Comparison of ENCODE assay signal across 1 cellular context in the genomic region with DNA sequence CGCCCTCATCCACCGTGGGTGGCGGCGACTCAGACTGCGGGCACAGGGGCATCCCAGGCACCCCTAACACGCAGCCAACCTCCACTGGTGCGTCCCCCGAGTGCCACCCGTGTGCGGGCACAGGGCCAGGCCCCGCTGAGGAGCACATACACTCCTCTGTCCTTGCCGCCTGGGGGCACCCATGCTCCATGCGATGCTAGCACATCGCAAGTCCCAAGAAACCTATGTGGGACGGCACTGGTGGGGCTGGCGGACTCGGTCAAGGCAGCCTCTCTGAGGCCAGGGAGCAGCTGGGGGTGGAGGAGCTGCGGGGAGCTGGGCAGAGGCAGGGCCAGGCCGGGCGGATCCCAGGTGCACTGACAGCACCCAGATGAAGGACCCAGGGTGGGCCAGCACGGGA.
TF ChIP-seq lines count a peak whose summit lies in the region.

No MANE protein-coding gene starts in this region.

TF ChIP-seq in GM12878, 131 proteins besides CTCF, POLR2A, EP300 and RAD21:
- TF ChIP-seq SUZ12 (IDR thresholded peaks at IDR 0.05; ENCODE audit: unreplicated experiment) = no peak
- TF ChIP-seq USF2 (IDR thresholded peaks at IDR 0.05; ENCODE audit: borderline replicate concordance, low read depth, low read length) = no peak
- no peak for TF ChIP-seq IKZF1 (conservative IDR thresholded peaks at IDR 0.05)
- no peak for TF ChIP-seq RBBP5 (conservative IDR thresholded peaks at IDR 0.05)
- no peak for TF ChIP-seq CHD2 (IDR thresholded peaks at IDR 0.05; ENCODE audit: borderline replicate concordance, low read depth, low read length)
- TF ChIP-seq SRF (IDR thresholded peaks at IDR 0.05; ENCODE audit: low read depth in 2 of 2, low read length in 2 of 2) = no peak
- no peak for TF ChIP-seq BMI1 (IDR thresholded peaks at IDR 0.05; ENCODE audit: borderline replicate concordance)
- TF ChIP-seq ZNF622 (IDR thresholded peaks at IDR 0.05) = no peak
- TF ChIP-seq IKZF2 (IDR thresholded peaks at IDR 0.05) = no peak
- TF ChIP-seq SP1 (IDR thresholded peaks at IDR 0.05; ENCODE audit: low read depth, low read length) = no peak
TF ChIP-seq in GM12878: peak in this region for 0.
